14 cellular contexts compared by ENCODE assay signal in genomic region chr9:33946779-33947535, GRCh38.
A peak's percentile ranks its signal among the peaks of the same experiment; 100 is the strongest.
DNase-seq lines count a peak whose midpoint lies in the region; ATAC-seq, FAIRE-seq and TF ChIP-seq lines count a peak whose summit lies in the region.
"Had no signal": no experiment of that assay in that cellular context is flagged by ENCODE, and none has a peak within 500 bp of the region (broad histone marks: within the 10 kb centered on the region; RNA-seq: fewer than 3 reads in every experiment).

No MANE protein-coding gene starts in this region.

- POLR2A ChIA-PET in Panc1 (lab: Charles Lee) (no interaction called here), endothelial cell of umbilical vein (lab: Charles Lee) (no interaction called here)

- dilution Hi-C loops in endothelial cell of umbilical vein (cut with MboI; ENCODE audit: extremely low pct_ligation_motif_present, low sequenced_read_pairs) = no loop called here

- CTCF ChIA-PET in Panc1 (lab: Charles Lee) (no interaction called here), endothelial cell of umbilical vein (lab: Charles Lee) (no interaction called here)

- in situ Hi-C loops in Panc1 (cut with HindIII; ENCODE audit: low pct_unique_long_range_greater_than_20kb, low sequenced_read_pairs) = no loop called here

- TF ChIP-seq CTCF in Panc1 (IDR thresholded peaks at IDR 0.05) = no peak
- no peak for TF ChIP-seq CTCF in endothelial cell of umbilical vein (IDR thresholded peaks at IDR 0.05; ENCODE audit: extremely low read depth in 1 of 2, insufficient read depth in 1 of 2, low read depth in 1 of 2, low read length in 2 of 2)
- no peak for TF ChIP-seq CTCF in osteoblast (IDR thresholded peaks at IDR 0.05; ENCODE audit: extremely low read depth, low read depth, low read length)

- TF ChIP-seq POLR2A in endothelial cell of umbilical vein (IDR thresholded peaks at IDR 0.05; ENCODE audit: low read depth, low read length) (no peak), erythroblast (IDR thresholded peaks at IDR 0.05; ENCODE audit: low read length) (no peak)

- H3K9me3 ChIP-seq in Panc1 (ENCODE audit: control insufficient read depth, insufficient read depth, low read depth, low read length) = no peaks in the 10 kb centered on the region
- H3K9me3 ChIP-seq in endothelial cell of umbilical vein (replicated peaks; ENCODE audit: control insufficient read depth, insufficient read depth, low read length) = no peaks in the 10 kb centered on the region
- no peaks in the 10 kb centered on the region for H3K9me3 ChIP-seq in osteoblast (ENCODE audit: low read depth, low read length)
- H3K9me3 ChIP-seq in small intestine (ENCODE audit: control insufficient read depth, low read depth) = no peaks in the 10 kb centered on the region
- H3K9me3 ChIP-seq: suprapubic skin had no signal

- WGBS in small intestine, 3 donors = 96 to 99% (median 98%) methylated on average over 3 of the region's 3 CpGs

- H3K4me2 ChIP-seq in endothelial cell of umbilical vein (ENCODE audit: insufficient read depth, low read length) = no peak overlapping the region
- peak overlapping the region; percentile 58 for H3K4me2 ChIP-seq in osteoblast (ENCODE audit: insufficient read depth, low read length)

- BruUV-seq in Panc1 (replicated peaks; lab: Mats Ljungman, UMichigan) (no TSS peak), endothelial cell of umbilical vein (replicated peaks; lab: Mats Ljungman, UMichigan) (no TSS peak)

- H3K4me1 ChIP-seq in Panc1 (ENCODE audit: control insufficient read depth, insufficient read depth, low read length) = peaks cover 11% of the 10 kb centered on the region
- peaks cover 24% of the 10 kb centered on the region for H3K4me1 ChIP-seq in endothelial cell of umbilical vein (ENCODE audit: control insufficient read depth, extremely low read depth, insufficient read depth, low read length)
- peaks cover 40% of the 10 kb centered on the region for H3K4me1 ChIP-seq in osteoblast (ENCODE audit: insufficient read depth, low read length)
- no peaks in the 10 kb centered on the region for H3K4me1 ChIP-seq in small intestine (ENCODE audit: control insufficient read depth in 2 of 2, insufficient read depth in 1 of 2, low read depth in 1 of 2, low read length in 1 of 2)
- H3K4me1 ChIP-seq: suprapubic skin had no signal

- H2AFZ ChIP-seq in endothelial cell of umbilical vein (ENCODE audit: low read depth, low read length) (no peak overlapping the region), osteoblast (ENCODE audit: low read length) (no peak overlapping the region)

- peaks cover 17% of the 10 kb centered on the region for H3K79me2 ChIP-seq in endothelial cell of umbilical vein (ENCODE audit: control insufficient read depth, insufficient read depth, low read length)
- peaks cover 5% of the 10 kb centered on the region for H3K79me2 ChIP-seq in osteoblast (ENCODE audit: insufficient read depth, low read length)

- intact Hi-C loops in Panc1 (cut with micrococcal nuclease; ENCODE audit: unreplicated experiment) (no loop called here), endothelial cell of umbilical vein (cut with micrococcal nuclease) (no loop called here)

- H3K9me1 ChIP-seq in endothelial cell of umbilical vein (replicated peaks; ENCODE audit: control insufficient read depth, extremely low read depth, insufficient read depth, low read length) = no peaks in the 10 kb centered on the region

- H3K36me3 ChIP-seq in Panc1 (ENCODE audit: control insufficient read depth, insufficient read depth, low read length) = peaks cover 33% of the 10 kb centered on the region
- H3K36me3 ChIP-seq in endothelial cell of umbilical vein (ENCODE audit: control insufficient read depth in 2 of 2, extremely low read depth in 1 of 2, insufficient read depth in 2 of 2, low read length in 2 of 2) = peaks cover 7 to 19% of the 10 kb centered on the region in 2 experiments
- H3K36me3 ChIP-seq in osteoblast (ENCODE audit: insufficient read depth, low read length) = peaks cover 21% of the 10 kb centered on the region
- peaks cover 8 to 15% of the 10 kb centered on the region in 2 donors for H3K36me3 ChIP-seq in small intestine (ENCODE audit: control insufficient read depth in 2 of 2, insufficient read depth in 2 of 2, low read length in 2 of 2)

- DNase-seq in Daoy (ENCODE audit: low read depth) = peak; percentile 94
- peak; percentile 35 for DNase-seq in Panc1 (ENCODE audit: low read depth, low spot score)
- DNase-seq in endothelial cell of umbilical vein (ENCODE audit: low read depth, low spot score) = peak; percentile 58
- DNase-seq in osteoblast (ENCODE audit: insufficient read length, low spot score, missing footprints) = peak; percentile 92
- no peak for DNase-seq in small intestine
- no peak for DNase-seq in erythroblast (lab: John Stamatoyannopoulos, UW)
- DNase-seq in activated CD8-positive, alpha-beta memory T cell treated with anti-CD3 and anti-CD28 coated beads for 24 hours = no peak
- DNase-seq: MM.1S; NCI-H526; stimulated activated CD4-positive, alpha-beta T cell treated with anti-CD3 and anti-CD28 coated beads, Interleukin-2, amount 100 ng/mL, for 48 hours; T-cell had no signal

- H3K9ac ChIP-seq in endothelial cell of umbilical vein (replicated peaks; ENCODE audit: extremely low read depth, insufficient read depth, low read length) = no peak overlapping the region

- FAIRE-seq in endothelial cell of umbilical vein (lab: Jason Lieb, UNC) (no peak), small intestine (lab: Jason Lieb, UNC) (no peak)
- FAIRE-seq: D721Med had no signal

- H4K20me1 ChIP-seq in endothelial cell of umbilical vein (replicated peaks; ENCODE audit: control insufficient read depth, extremely low read depth, insufficient read depth, low read length) = no peaks in the 10 kb centered on the region
- H4K20me1 ChIP-seq in osteoblast (ENCODE audit: insufficient read depth, low read length) = peaks cover 23% of the 10 kb centered on the region

- ATAC-seq in Panc1 (peak; percentile 83), GM21360 (IDR thresholded peaks at IDR 0.05; ENCODE audit: unreplicated experiment) (no peak)
- ATAC-seq: T-cell had no signal

- H3K27ac ChIP-seq in Panc1 (ENCODE audit: low read length) (no peak overlapping the region), endothelial cell of umbilical vein (ENCODE audit: insufficient read depth, low read depth, low read length) (peak overlapping the region; percentile 39), osteoblast (ENCODE audit: low read depth, low read length) (peak overlapping the region; percentile 52), small intestine (ENCODE audit: low read depth in 1 of 2, low read length in 1 of 2) (no peak overlapping the region)
- H3K27ac ChIP-seq: suprapubic skin had no signal

- no peak overlapping the region for H3K4me3 ChIP-seq in Panc1 (ENCODE audit: low read depth in 2 of 2, low read length in 2 of 2)
- no peak overlapping the region for H3K4me3 ChIP-seq in endothelial cell of umbilical vein (replicated peaks in 1 of 3; ENCODE audit: insufficient read depth in 1 of 3, low read depth in 1 of 3, low read length in 3 of 3)
- H3K4me3 ChIP-seq in osteoblast (ENCODE audit: insufficient read depth, low read length) = peak overlapping the region; percentile 7
- no peak overlapping the region for H3K4me3 ChIP-seq in small intestine (ENCODE audit: low read depth in 1 of 2, low read length in 2 of 2)
- H3K4me3 ChIP-seq: suprapubic skin had no signal

- H3K27me3 ChIP-seq in Panc1 (ENCODE audit: control insufficient read depth, insufficient read depth, low read length) (no peaks in the 10 kb centered on the region), endothelial cell of umbilical vein (ENCODE audit: control insufficient read depth in 2 of 2, insufficient read depth in 2 of 2, low read length in 2 of 2) (no peaks in the 10 kb centered on the region), osteoblast (ENCODE audit: insufficient read depth, low read length) (no peaks in the 10 kb centered on the region), small intestine (ENCODE audit: control insufficient read depth in 2 of 2, insufficient read depth in 2 of 2, low read length in 2 of 2) (no peaks in the 10 kb centered on the region)
- H3K27me3 ChIP-seq: suprapubic skin had no signal

TF ChIP-seq in endothelial cell of umbilical vein, 7 proteins besides CTCF, POLR2A, EP300 and RAD21:
- no peak for TF ChIP-seq JUN (IDR thresholded peaks at IDR 0.05; ENCODE audit: borderline replicate concordance, insufficient read depth, insufficient read length, low read depth)
- TF ChIP-seq POLR2AphosphoS5 (IDR thresholded peaks at IDR 0.05; ENCODE audit: insufficient read depth, low read depth, low read length) = peak; percentile 60
- TF ChIP-seq MYC (IDR thresholded peaks at IDR 0.05; ENCODE audit: low read depth, low read length) = no peak
- TF ChIP-seq FOS (IDR thresholded peaks at IDR 0.05; ENCODE audit: borderline replicate concordance, insufficient read depth, low read length) = peak; percentile 52
- no peak for TF ChIP-seq GATA2 (IDR thresholded peaks at IDR 0.05; ENCODE audit: insufficient read depth, insufficient read length, low read depth, low read length)
- TF ChIP-seq EZH2 (IDR thresholded peaks at IDR 0.05; ENCODE audit: borderline replicate concordance, low read depth, low read length, severe bottlenecking) = no peak
- no peak for TF ChIP-seq MAX (IDR thresholded peaks at IDR 0.05; ENCODE audit: insufficient read depth, insufficient read length)

Comparison
In these comparisons a context has a peak if more than half of its experiments do, and no peak if none do; other contexts are left out.
1. DNase-seq: peak in Daoy (single experiment), Panc1 (single experiment), endothelial cell of umbilical vein (single experiment) and osteoblast (single experiment); none in small intestine (single experiment), erythroblast (0 of 2) and activated CD8-positive, alpha-beta memory T cell treated with anti-CD3 and anti-CD28 coated beads for 24 hours (single experiment).
2. H3K27ac ChIP-seq: peak in endothelial cell of umbilical vein (single experiment) and osteoblast (single experiment); none in Panc1 (single experiment) and small intestine (0 of 2).